18 cellular contexts compared by ENCODE assay signal in the genomic region with DNA sequence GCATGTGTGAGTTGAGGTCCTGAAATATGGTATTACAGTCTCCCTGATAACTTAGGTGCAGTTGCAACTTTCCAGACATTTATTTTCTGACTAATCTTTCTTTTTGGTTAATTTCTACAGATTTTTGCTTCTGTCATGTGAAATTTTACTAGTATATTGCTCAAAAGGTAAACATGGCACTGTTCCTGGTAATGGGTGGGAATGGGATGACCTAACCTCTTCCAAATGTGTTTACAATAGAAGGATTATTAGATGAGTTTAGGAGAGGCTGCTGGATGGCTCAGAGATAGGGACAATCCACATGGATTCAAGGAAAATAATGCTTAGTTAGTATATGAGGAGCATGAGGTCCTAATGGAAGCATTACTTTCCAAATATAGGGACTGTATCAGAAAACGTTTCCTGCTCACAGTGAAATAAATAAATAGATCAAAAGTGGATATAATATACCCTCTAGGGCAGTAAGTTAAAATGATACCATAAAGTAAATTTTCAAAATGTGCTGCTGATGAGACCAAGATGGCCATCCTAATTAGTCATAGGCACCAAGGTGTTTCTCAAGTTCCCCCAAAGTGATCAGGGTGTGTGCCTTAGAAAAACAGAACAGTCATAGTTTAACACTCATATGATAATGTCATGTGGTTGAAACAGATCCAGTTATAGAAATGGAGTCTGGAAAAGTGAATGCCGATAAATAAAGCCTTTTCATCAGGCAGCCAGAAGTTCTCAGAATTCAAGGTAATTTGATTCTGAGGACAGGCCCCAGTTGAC.
DNase-seq lines count a peak whose midpoint lies in the region; ATAC-seq and TF ChIP-seq lines count a peak whose summit lies in the region.
"Had no signal": no experiment of that assay in that cellular context is flagged by ENCODE, and none has a peak within 500 bp of the region (broad histone marks: within the 10 kb centered on the region; RNA-seq: fewer than 3 reads in every experiment).

No MANE protein-coding gene starts in this region.

- H3K36me3 ChIP-seq in HCT116 (ENCODE audit: control insufficient read depth in 1 of 2, insufficient read depth in 2 of 2, low read length in 2 of 2): no peaks in the 10 kb centered on the region
- no peaks in the 10 kb centered on the region for H3K36me3 ChIP-seq in aorta (ENCODE audit: control insufficient read depth in 1 of 2, insufficient read depth in 2 of 2, low read length in 1 of 2)
- H3K36me3 ChIP-seq: left lung had no signal

- no peaks in the 10 kb centered on the region for H3K9me3 Mint-ChIP-seq in activated CD4-positive, alpha-beta memory T cell treated with anti-CD3 and anti-CD28 coated beads for 36 hours
- H3K9me3 Mint-ChIP-seq: activated T-cell treated with anti-CD3 and anti-CD28 coated beads, Interleukin-2, amount 50 U/mL, for 72 hours; IgD-negative memory B cell; stimulated activated naive CD8-positive, alpha-beta T cell treated with anti-CD3 and anti-CD28 coated beads, Interleukin-15, Interleukin-2, amounts not matched to agents 100 ng/mL and 50 ng/mL, for 24 hours had no signal

- TF ChIP-seq CTCF in AG10803 (conservative IDR thresholded peaks at IDR 0.05; ENCODE audit: low read length) (no peak), HCT116 (IDR thresholded peaks at IDR 0.05 in 2 of 3, conservative IDR thresholded peaks at IDR 0.05 in 1 of 3; ENCODE audit: borderline replicate concordance in 1 of 3, insufficient read depth in 1 of 3, low read depth in 2 of 3, low read length in 2 of 3) (no peak), foreskin fibroblast (IDR thresholded peaks at IDR 0.05; ENCODE audit: low read depth, low read length) (no peak)

- no peaks in the 10 kb centered on the region for H3K79me2 ChIP-seq in HCT116 (ENCODE audit: insufficient read depth, low read length)

- no peak for TF ChIP-seq RAD21 in HCT116 (IDR thresholded peaks at IDR 0.05; ENCODE audit: low read depth)

- H3K27me3 ChIP-seq in HCT116 (ENCODE audit: insufficient read depth, low read length) (no peaks in the 10 kb centered on the region), aorta (ENCODE audit: control insufficient read depth in 1 of 2, insufficient read depth in 2 of 2, low read length in 1 of 2) (no peaks in the 10 kb centered on the region)
- H3K27me3 ChIP-seq: left lung had no signal

- H3K27ac ChIP-seq in HCT116 (ENCODE audit: low read depth, low read length): no peak overlapping the region
- H3K27ac ChIP-seq in aorta (ENCODE audit: low read depth in 1 of 2, low read length in 2 of 2): no peak overlapping the region
- H3K27ac ChIP-seq: VCaP had no signal

- no TSS peak for BruUV-seq in HCT116 (replicated peaks; lab: Mats Ljungman, UMichigan)

- H3K4me3 Mint-ChIP-seq in activated CD4-positive, alpha-beta memory T cell treated with anti-CD3 and anti-CD28 coated beads for 36 hours: no peak overlapping the region
- H3K4me3 Mint-ChIP-seq: activated T-cell treated with anti-CD3 and anti-CD28 coated beads, Interleukin-2, amount 50 U/mL, for 72 hours; CD4-positive, CD25-positive, alpha-beta regulatory T cell; stimulated activated naive CD8-positive, alpha-beta T cell treated with anti-CD3 and anti-CD28 coated beads, Interleukin-15, Interleukin-2, amounts not matched to agents 100 ng/mL and 50 ng/mL, for 24 hours had no signal

- H3K9me2 ChIP-seq in HCT116 (ENCODE audit: insufficient read depth): no peaks in the 10 kb centered on the region; the same call in 1 of the 2 replicates

- ATAC-seq in HCT116: no peak
- ATAC-seq in aorta (ENCODE audit: low FRiP score): no peak
- ATAC-seq: activated T-cell treated with anti-CD3 and anti-CD28 coated beads, Interleukin-2, amount 50 U/mL, for 72 hours; Right ventricle myocardium inferior had no signal

- TF ChIP-seq POLR2A in HCT116 (IDR thresholded peaks at IDR 0.05; ENCODE audit: borderline replicate concordance, extremely low read depth, insufficient read depth, insufficient read length): no peak

- CTCF ChIA-PET in HCT116 (lab: Charles Lee): no interaction called here
- CTCF ChIA-PET in activated CD4-positive, alpha-beta memory T cell treated with anti-CD3 and anti-CD28 coated beads for 36 hours (lab: Charles Lee): no interaction called here

- no peaks in the 10 kb centered on the region for H3K4me1 ChIP-seq in HCT116 (ENCODE audit: control insufficient read depth in 1 of 2, insufficient read depth in 2 of 2, low read length in 2 of 2)
- no peaks in the 10 kb centered on the region for H3K4me1 ChIP-seq in aorta (ENCODE audit: control insufficient read depth in 1 of 2, insufficient read depth in 2 of 2, low read length in 2 of 2)

- no peak overlapping the region for H3K4me2 ChIP-seq in HCT116 (ENCODE audit: low read length)

- H3K9ac ChIP-seq in HCT116 (ENCODE audit: low read length): no peak overlapping the region

- H4K20me1 ChIP-seq in HCT116 (ENCODE audit: insufficient read depth): no peaks in the 10 kb centered on the region

- H3K4me3 ChIP-seq in AG10803 (ENCODE audit: low read length) (no peak overlapping the region), HCT116 (replicated peaks in 1 of 2; ENCODE audit: low read depth in 1 of 2, low read length in 2 of 2) (no peak overlapping the region), foreskin fibroblast (ENCODE audit: low read depth in 1 of 2, low read length in 2 of 2) (no peak overlapping the region), aorta (ENCODE audit: low read length in 2 of 2) (no peak overlapping the region)
- H3K4me3 ChIP-seq: left lung had no signal

- H3K9me3 ChIP-seq in HCT116 (ENCODE audit: control insufficient read depth in 1 of 2, insufficient read depth in 1 of 2, low read depth in 1 of 2, low read length in 2 of 2) (no peaks in the 10 kb centered on the region), aorta (ENCODE audit: control insufficient read depth, low read length) (no peaks in the 10 kb centered on the region)
- H3K9me3 ChIP-seq: left lung had no signal

- peak; percentile 84 for DNase-seq in AG10803 (ENCODE audit: low read depth)
- no peak for DNase-seq in HCT116 (ENCODE audit: low read depth, low spot score)
- DNase-seq in OCI-M1 (lab: John Stamatoyannopoulos, UW): peak; percentile 82
- peak; percentile 83 to 93 for DNase-seq in foreskin fibroblast
- DNase-seq in activated CD4-positive, alpha-beta memory T cell treated with anti-CD3 and anti-CD28 coated beads for 36 hours: no peak
- DNase-seq in GM19238 (ENCODE audit: insufficient read length, low spot score): no peak
- no peak for DNase-seq in cortex of kidney (lab: John Stamatoyannopoulos, UW)
- no peak for DNase-seq in aorta
- DNase-seq: activated T-cell treated with anti-CD3 and anti-CD28 coated beads, Interleukin-2, amount 50 U/mL, for 72 hours; caudate nucleus; CD4-positive, CD25-positive, alpha-beta regulatory T cell; left lung; NCI-H2081; nucleus accumbens had no signal

- no peaks in the 10 kb centered on the region for H3K36me3 Mint-ChIP-seq in activated CD4-positive, alpha-beta memory T cell treated with anti-CD3 and anti-CD28 coated beads for 36 hours
- H3K36me3 Mint-ChIP-seq: CD4-positive, CD25-positive, alpha-beta regulatory T cell; IgD-negative memory B cell had no signal

- peaks cover 4% of the 10 kb centered on the region for H3K27me3 Mint-ChIP-seq in activated CD4-positive, alpha-beta memory T cell treated with anti-CD3 and anti-CD28 coated beads for 36 hours

- 63 to 66% methylated on average over 2 of the region's 2 CpGs for WGBS in aorta, 2 donors

- POLR2A ChIA-PET in HCT116 (lab: Charles Lee): no interaction called here
- POLR2A ChIA-PET in activated CD4-positive, alpha-beta memory T cell treated with anti-CD3 and anti-CD28 coated beads for 36 hours (lab: Charles Lee): no interaction called here

- RAD21 ChIA-PET in HCT116 (lab: Charles Lee; ENCODE audit: low non-redundant PET in 1 of 2, low total read pairs in 2 of 2, uncharacterized antibody in 2 of 2, unreplicated experiment in 2 of 2): no interaction called here

- no peaks in the 10 kb centered on the region for H3K4me1 Mint-ChIP-seq in activated CD4-positive, alpha-beta memory T cell treated with anti-CD3 and anti-CD28 coated beads for 36 hours (ENCODE audit: low read depth)

- intact Hi-C loops in HCT116 (cut with micrococcal nuclease) (no loop called here), aorta (cut with DNase I) (no loop called here)
- intact Hi-C loops in activated CD4-positive, alpha-beta memory T cell treated with anti-CD3 and anti-CD28 coated beads for 36 hours (cut with micrococcal nuclease): no loop called here

- H2AFZ ChIP-seq in HCT116 (ENCODE audit: low read depth, low read length, poor library complexity, severe bottlenecking): peak overlapping the region; percentile 35

- H3K27ac Mint-ChIP-seq in activated CD4-positive, alpha-beta memory T cell treated with anti-CD3 and anti-CD28 coated beads for 36 hours: no peak overlapping the region
- H3K27ac Mint-ChIP-seq: activated T-cell treated with anti-CD3 and anti-CD28 coated beads, Interleukin-2, amount 50 U/mL, for 72 hours; stimulated activated naive CD8-positive, alpha-beta T cell treated with anti-CD3 and anti-CD28 coated beads, Interleukin-15, Interleukin-2, amounts not matched to agents 100 ng/mL and 50 ng/mL, for 24 hours had no signal

TF ChIP-seq in HCT116, 20 proteins besides CTCF, POLR2A, EP300 and RAD21:
- TF ChIP-seq SP1 (IDR thresholded peaks at IDR 0.05; ENCODE audit: low read depth) (no peak), ELF1 (IDR thresholded peaks at IDR 0.05; ENCODE audit: borderline replicate concordance, low read depth) (no peak), SRF (IDR thresholded peaks at IDR 0.05; ENCODE audit: low read depth) (no peak), SIN3A (IDR thresholded peaks at IDR 0.05; ENCODE audit: low read depth) (no peak), FOSL1 (IDR thresholded peaks at IDR 0.05; ENCODE audit: low read depth) (no peak), EZH2phosphoT487 (IDR thresholded peaks at IDR 0.05; ENCODE audit: borderline replicate concordance) (no peak), EGR1 (IDR thresholded peaks at IDR 0.05; ENCODE audit: low read depth) (no peak), CBX3 (IDR thresholded peaks at IDR 0.05; ENCODE audit: low read depth) (no peak)
- TF ChIP-seq, protein P1, sequence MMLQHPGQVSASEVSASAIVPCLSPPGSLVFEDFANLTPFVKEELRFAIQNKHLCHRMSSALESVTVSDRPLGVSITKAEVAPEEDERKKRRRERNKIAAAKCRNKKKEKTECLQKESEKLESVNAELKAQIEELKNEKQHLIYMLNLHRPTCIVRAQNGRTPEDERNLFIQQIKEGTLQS (IDR thresholded peaks at IDR 0.05): no peak
TF ChIP-seq in HCT116: peak in this region for 0.

Comparison
In these comparisons a context has a peak if more than half of its experiments do, and no peak if none do; other contexts are left out.
1. DNase-seq: peak in AG10803 (single experiment), OCI-M1 (single experiment) and foreskin fibroblast (2 of 2); none in HCT116 (single experiment), activated CD4-positive, alpha-beta memory T cell treated with anti-CD3 and anti-CD28 coated beads for 36 hours (single experiment), GM19238 (single experiment), cortex of kidney (single experiment) and aorta (0 of 2).